14 cellular contexts compared by ENCODE assay signal in genomic region chr11:61860054-61860903, GRCh38. TPM values are rescaled to one million over a fixed set of nuclear protein-coding genes. Genes with fewer than 3 reads are reported as not detected.
DNase-seq lines count a peak whose midpoint lies in the region; ATAC-seq and TF ChIP-seq lines count a peak whose summit lies in the region.
"Had no signal": no experiment of that assay in that cellular context is flagged by ENCODE, and none has a peak within 500 bp of the region (broad histone marks: within the 10 kb centered on the region; RNA-seq: fewer than 3 reads in every experiment).

No MANE protein-coding gene starts in this region.

- H3K4me3 ChIP-seq in A673 (ENCODE audit: low read depth, low read length, poor library complexity, severe bottlenecking): no peak overlapping the region
- H3K4me3 ChIP-seq: tibial artery had no signal

- H3K4me1 ChIP-seq in A673 (ENCODE audit: insufficient read depth, low read length, poor library complexity, severe bottlenecking): no peaks in the 10 kb centered on the region

- H3K4me1 Mint-ChIP-seq in mesothelial cell of epicardium: no peaks in the 10 kb centered on the region
- H3K4me1 Mint-ChIP-seq: H9, naive B cell had no signal

- intact Hi-C loops in A673 (cut with micrococcal nuclease; ENCODE audit: unreplicated experiment): no loop called here

- H3K27me3 Mint-ChIP-seq in mesothelial cell of epicardium (ENCODE audit: low read depth): no peaks in the 10 kb centered on the region
- H3K27me3 Mint-ChIP-seq: naive B cell had no signal

- no peak for TF ChIP-seq CTCF in A673 (conservative IDR thresholded peaks at IDR 0.05; ENCODE audit: low read depth, low read length)
- no peak for TF ChIP-seq CTCF in mesothelial cell of epicardium (IDR thresholded peaks at IDR 0.05; ENCODE audit: unreplicated experiment)

- CTCF ChIA-PET in A673 (lab: Charles Lee): interaction anchor here (0.6 kb wide), 1 partner anchor 7 kb away, joined by 4 read pairs; no protein-coding TSS in a partner anchor

- no peaks in the 10 kb centered on the region for H3K9me3 Mint-ChIP-seq in mesothelial cell of epicardium
- H3K9me3 Mint-ChIP-seq: H9, naive B cell had no signal

- no peaks in the 10 kb centered on the region for H3K9me3 ChIP-seq in A673 (ENCODE audit: low read depth, low read length, poor library complexity, severe bottlenecking)
- H3K9me3 ChIP-seq: tibial artery had no signal

- no TSS peak for BruUV-seq in A673 (replicated peaks; lab: Mats Ljungman, UMichigan)

- H3K36me3 ChIP-seq in A673 (ENCODE audit: insufficient read depth, low read length, poor library complexity, severe bottlenecking): peaks cover 98% of the 10 kb centered on the region

- DNase-seq in A673 (ENCODE audit: low spot score) (no peak), NCI-H2196 (lab: John Stamatoyannopoulos, UW; ENCODE audit: unreplicated experiment) (peak; percentile 81), dermis microvascular lymphatic vessel endothelial cell (ENCODE audit: low read depth in 2 of 2) (peak; percentile 23 to 35), mesothelial cell of epicardium (ENCODE audit: low spot score in 2 of 2, unreplicated experiment in 2 of 2) (no peak), NCI-H1417 (lab: John Stamatoyannopoulos, UW) (no peak), NCI-H2171 treated with DMSO at 0.1 percent for 48 hours (lab: John Stamatoyannopoulos, UW) (no peak)
- DNase-seq in stimulated activated naive CD4-positive, alpha-beta T cell (lab: John Stamatoyannopoulos, UW): no peak
- DNase-seq: activated CD4-positive, alpha-beta T cell treated with anti-CD3 and anti-CD28 coated beads for 4 hours; central memory CD4-positive, alpha-beta T cell; H9; naive B cell; NCI-H1694 treated with DMSO at 0.1 percent for 48 hours; tibial artery had no signal

- no peak overlapping the region for H3K4me3 Mint-ChIP-seq in mesothelial cell of epicardium
- H3K4me3 Mint-ChIP-seq: H9, naive B cell had no signal

- no peaks in the 10 kb centered on the region for H3K27me3 ChIP-seq in A673 (replicated peaks; ENCODE audit: insufficient read depth, low read depth, low read length, poor library complexity)
- H3K27me3 ChIP-seq: tibial artery had no signal

- ATAC-seq in HG03039 (IDR thresholded peaks at IDR 0.05; ENCODE audit: unreplicated experiment): no peak

- peak overlapping the region; percentile 34 for H3K27ac Mint-ChIP-seq in mesothelial cell of epicardium
- H3K27ac Mint-ChIP-seq: naive B cell had no signal

- POLR2A ChIA-PET in A673 (lab: Charles Lee; ENCODE audit: low non-redundant PET): no interaction called here

- H3K27ac ChIP-seq in A673 (ENCODE audit: low read depth, low read length, poor library complexity, severe bottlenecking): peak overlapping the region; percentile 62
- H3K27ac ChIP-seq: tibial artery had no signal

- H3K36me3 Mint-ChIP-seq in mesothelial cell of epicardium: peaks cover 31% of the 10 kb centered on the region
- H3K36me3 Mint-ChIP-seq: naive B cell had no signal

RNA-seq across cellular contexts. Expression of gene FADS3, which starts 31.1 kb away (rescaled TPM):
- total RNA-seq in A673 (2021) (23.3 and 28.1 TPM in 2 replicates), dermis microvascular lymphatic vessel endothelial cell (77.4 and 90.9 TPM in 2 replicates), mesothelial cell of epicardium (6.1 to 8.9 TPM (median 8.0 TPM) in 3 replicates)

RNA-seq across cellular contexts. Expression of gene FADS2, which starts 32.2 kb away (rescaled TPM):
- 1,097 and 1,272 TPM in 2 replicates for total RNA-seq in A673 (2021)
- total RNA-seq in dermis microvascular lymphatic vessel endothelial cell: 57.7 and 114 TPM in 2 replicates
- total RNA-seq in mesothelial cell of epicardium: 317 to 337 TPM (median 324 TPM) in 3 replicates

RNA-seq across cellular contexts. Expression of gene FADS1, which starts 43.5 kb away (rescaled TPM):
- total RNA-seq in A673 (2021) (442 and 490 TPM in 2 replicates), dermis microvascular lymphatic vessel endothelial cell (22.3 and 39.3 TPM in 2 replicates), mesothelial cell of epicardium (108 to 115 TPM (median 108 TPM) in 3 replicates)

RNA-seq across cellular contexts. Expression of gene RAB3IL1, which starts 57.1 kb away (rescaled TPM):
- total RNA-seq in A673 (2021) (21.9 and 26.9 TPM in 2 replicates), dermis microvascular lymphatic vessel endothelial cell (1.9 and 11.3 TPM in 2 replicates), mesothelial cell of epicardium (10.6 to 12.0 TPM (median 11.9 TPM) in 3 replicates)

Comparison
In these comparisons a context has a peak if more than half of its experiments do, and no peak if none do; other contexts are left out.
1. DNase-seq: peak in NCI-H2196 (single experiment) and dermis microvascular lymphatic vessel endothelial cell (2 of 2); none in A673 (single experiment), mesothelial cell of epicardium (0 of 2), NCI-H1417 (0 of 3), NCI-H2171 treated with DMSO at 0.1 percent for 48 hours (single experiment) and stimulated activated naive CD4-positive, alpha-beta T cell (0 of 6).